Comparison of ENCODE assay signal across 1 cellular context in genomic region chr5:180809403-180810209, GRCh38.
TF ChIP-seq lines count a peak whose summit lies in the region.

No MANE protein-coding gene starts in this region.

TF ChIP-seq in K562, 482 proteins besides CTCF, POLR2A, EP300 and RAD21 (continued from another document and continues in another):
- TF ChIP-seq DEAF1 (CRISPR knock-in tag; IDR thresholded peaks at IDR 0.05) (no peak), ZBTB49 (CRISPR knock-in tag; IDR thresholded peaks at IDR 0.05; ENCODE audit: borderline replicate concordance) (0 out of 2 replicates have a peak, but pooled peaks have one; percentile 47), FOXO4 (CRISPR knock-in tag; IDR thresholded peaks at IDR 0.05) (no peak), TCF7L2 (IDR thresholded peaks at IDR 0.05; ENCODE audit: low read depth, low read length) (no peak), GATAD2B (IDR thresholded peaks at IDR 0.05; ENCODE audit: borderline replicate concordance) (no peak), E2F6 (IDR thresholded peaks at IDR 0.05; ENCODE audit: borderline replicate concordance in 1 of 2, extremely low read depth in 1 of 2, insufficient read depth in 1 of 2, insufficient read length in 1 of 2, low read depth in 1 of 2, low read length in 1 of 2, poor library complexity in 1 of 2, severe bottlenecking in 1 of 2) (no peak), ESRRA (IDR thresholded peaks at IDR 0.05; ENCODE audit: borderline replicate concordance, low read depth) (no peak), ZNF583 (CRISPR knock-in tag; IDR thresholded peaks at IDR 0.05) (no peak), XRCC5 (IDR thresholded peaks at IDR 0.05; ENCODE audit: low read depth, low read length) (no peak), PCBP2 (IDR thresholded peaks at IDR 0.05; ENCODE audit: low read depth, low read length, poor library complexity, severe bottlenecking) (no peak), NCOR1 (IDR thresholded peaks at IDR 0.05) (no peak), KLF13 (tag; IDR thresholded peaks at IDR 0.05; ENCODE audit: borderline replicate concordance, low read depth) (no peak), ZBTB7A (IDR thresholded peaks at IDR 0.05; ENCODE audit: borderline replicate concordance, control insufficient read depth, low read depth, low read length) (peak; percentile 95), ZNF778 (CRISPR knock-in tag; IDR thresholded peaks at IDR 0.05) (no peak), ZNF217 (CRISPR knock-in tag; IDR thresholded peaks at IDR 0.05) (no peak), ATF3 (IDR thresholded peaks at IDR 0.05) (no peak), ATF3 (CRISPR knock-in tag; conservative IDR thresholded peaks at IDR 0.05) (0 out of 2 replicates have a peak, but pooled peaks have one; percentile 48), ERF (CRISPR knock-in tag; IDR thresholded peaks at IDR 0.05) (no peak), JUN (IDR thresholded peaks at IDR 0.05; ENCODE audit: borderline replicate concordance, low read depth, low read length) (no peak), JUN (CRISPR knock-in tag; IDR thresholded peaks at IDR 0.05; ENCODE audit: borderline replicate concordance) (no peak), SMARCA4 (IDR thresholded peaks at IDR 0.05) (no peak), PYGO2 (tag; IDR thresholded peaks at IDR 0.05) (no peak), ZNF609 (CRISPR knock-in tag; IDR thresholded peaks at IDR 0.05; ENCODE audit: borderline replicate concordance) (no peak), BRD4 (IDR thresholded peaks at IDR 0.05) (no peak), ZBTB5 (IDR thresholded peaks at IDR 0.05) (no peak), E4F1 (CRISPR knock-in tag; IDR thresholded peaks at IDR 0.05; ENCODE audit: borderline replicate concordance) (no peak), YY1 (IDR thresholded peaks at IDR 0.05; ENCODE audit: borderline replicate concordance in 1 of 3, control insufficient read depth in 1 of 3, extremely low read depth in 1 of 3, insufficient read depth in 3 of 3, insufficient read length in 1 of 3, insufficient replicate concordance in 2 of 3, low read depth in 1 of 3, low read length in 2 of 3) (peak in 1 of 3 experiments; percentile 30), MTA3 (IDR thresholded peaks at IDR 0.05; ENCODE audit: borderline replicate concordance) (no peak), PPARD (CRISPR knock-in tag; IDR thresholded peaks at IDR 0.05) (no peak), ZBTB26 (CRISPR knock-in tag; IDR thresholded peaks at IDR 0.05) (0 out of 2 replicates have a peak, but pooled peaks have one; percentile 55), ZKSCAN3 (CRISPR knock-in tag; IDR thresholded peaks at IDR 0.05) (no peak), ZNF445 (CRISPR knock-in tag; IDR thresholded peaks at IDR 0.05; ENCODE audit: low read depth) (no peak), ZBTB12 (CRISPR knock-in tag; IDR thresholded peaks at IDR 0.05) (no peak), ZNF696 (CRISPR knock-in tag; conservative IDR thresholded peaks at IDR 0.05) (no peak), PTTG1 (tag; IDR thresholded peaks at IDR 0.05; ENCODE audit: low read depth) (no peak), ETS1 (conservative IDR thresholded peaks at IDR 0.05; ENCODE audit: control insufficient read depth, low read depth, low read length) (peak; percentile 82; the same call in 1 of the 2 replicates), XRCC3 (IDR thresholded peaks at IDR 0.05) (no peak), FOXJ3 (CRISPR knock-in tag; IDR thresholded peaks at IDR 0.05) (no peak)
